9 cellular contexts compared by ENCODE assay signal in the genomic region with DNA sequence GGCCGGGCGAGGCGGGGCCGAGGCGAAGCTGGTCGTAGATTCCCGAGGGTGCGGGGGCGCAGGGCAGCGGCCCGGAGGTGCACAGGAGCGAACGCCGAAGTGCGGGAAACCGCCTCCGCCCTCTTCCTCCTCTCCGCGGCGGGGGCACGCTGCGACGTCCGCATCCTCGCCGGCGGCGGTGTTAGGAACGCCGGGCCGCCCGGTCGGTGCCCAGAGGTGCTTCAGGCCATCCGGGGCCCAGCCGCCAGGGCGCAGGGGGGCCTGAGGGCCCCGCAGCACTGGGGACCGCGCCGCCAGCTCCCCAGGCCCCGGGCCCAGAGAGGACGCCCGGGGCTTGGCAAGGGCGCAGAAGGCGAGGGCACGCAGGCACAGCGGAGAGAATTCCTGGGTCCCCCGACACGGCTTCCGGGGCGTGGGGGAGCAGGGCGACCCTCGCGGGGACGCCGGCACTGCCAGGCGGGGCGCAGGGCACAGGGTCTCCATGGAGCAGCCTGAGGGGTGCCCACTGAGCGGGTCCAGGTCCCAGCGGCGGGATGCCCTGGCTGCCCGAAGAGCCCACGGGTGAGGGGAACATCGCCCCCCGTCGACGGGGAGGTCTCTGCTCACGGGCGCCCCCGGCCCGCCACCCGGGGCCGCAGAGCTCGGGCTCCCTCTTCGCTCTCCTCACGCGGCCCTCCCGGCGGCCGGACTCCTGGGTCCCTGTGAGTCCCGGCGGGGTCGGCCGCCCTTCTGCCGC. TPM values are rescaled to one million over a fixed set of nuclear protein-coding genes. Genes with fewer than 3 reads are reported as not detected.
DNase-seq lines count a peak whose midpoint lies in the region; ATAC-seq and TF ChIP-seq lines count a peak whose summit lies in the region.
"Had no signal": no experiment of that assay in that cellular context is flagged by ENCODE, and none has a peak within 500 bp of the region (broad histone marks: within the 10 kb centered on the region; RNA-seq: fewer than 3 reads in every experiment).

No MANE protein-coding gene starts in this region.

- no peaks in the 10 kb centered on the region for H3K9me3 Mint-ChIP-seq in activated naive CD4-positive, alpha-beta T cell treated with anti-CD3 and anti-CD28 coated beads, Interleukin-2, amount 50 U/mL, for 24 hours
- H3K9me3 Mint-ChIP-seq in type B pancreatic cell = no peaks in the 10 kb centered on the region
- H3K9me3 Mint-ChIP-seq: IgD-negative memory B cell had no signal

- H3K27ac ChIP-seq in BLaER1 treated with 17β-estradiol and CSF1 and Interleukin-3, amounts not matched to agents 10 nM and 100 nM = peak overlapping the region; percentile 25 to 86 (median 77)
- H3K27ac ChIP-seq in Karpas-422 (ENCODE audit: low read length) = no peak overlapping the region

- peaks cover 43% of the 10 kb centered on the region for H3K4me1 Mint-ChIP-seq in activated naive CD4-positive, alpha-beta T cell treated with anti-CD3 and anti-CD28 coated beads, Interleukin-2, amount 50 U/mL, for 24 hours
- peaks cover 14% of the 10 kb centered on the region for H3K4me1 Mint-ChIP-seq in type B pancreatic cell (ENCODE audit: unreplicated experiment)

- ATAC-seq in GM19372 (IDR thresholded peaks at IDR 0.05; ENCODE audit: low read depth, unreplicated experiment) (peak; percentile 15), HG02870 (IDR thresholded peaks at IDR 0.05; ENCODE audit: unreplicated experiment) (no peak)

- peak overlapping the region; percentile 65 to 84 (median 78) for H3K4me3 ChIP-seq in BLaER1 treated with 17β-estradiol and CSF1 and Interleukin-3, amounts not matched to agents 10 nM and 100 nM
- H3K4me3 ChIP-seq in Karpas-422 (ENCODE audit: low read length) = peak overlapping the region; percentile 91

- H3K9ac ChIP-seq in BLaER1 treated with 17β-estradiol and CSF1 and Interleukin-3, amounts not matched to agents 10 nM and 100 nM = peak overlapping the region; percentile 79 to 92 (median 85)
- peak overlapping the region; percentile 93 for H3K9ac ChIP-seq in Karpas-422 (ENCODE audit: low read length)

- H3K4me2 ChIP-seq in BLaER1 treated with 17β-estradiol and CSF1 and Interleukin-3, amounts not matched to agents 10 nM and 100 nM = peak overlapping the region; percentile 96 to 100 (median 100)
- H3K4me2 ChIP-seq in Karpas-422 (ENCODE audit: low read depth, low read length, poor library complexity, severe bottlenecking) = peak overlapping the region; percentile 98

- no peaks in the 10 kb centered on the region for H3K9me3 ChIP-seq in BLaER1 treated with 17β-estradiol and CSF1 and Interleukin-3, amounts not matched to agents 10 nM and 100 nM (replicated peaks in 1 of 11)
- H3K9me3 ChIP-seq in Karpas-422 (ENCODE audit: low read length) = no peaks in the 10 kb centered on the region

- no peaks in the 10 kb centered on the region for H3K36me3 ChIP-seq in BLaER1 treated with 17β-estradiol and CSF1 and Interleukin-3, amounts not matched to agents 10 nM and 100 nM
- no peaks in the 10 kb centered on the region for H3K36me3 ChIP-seq in Karpas-422 (ENCODE audit: insufficient read depth, low read length)

- H3K4me1 ChIP-seq in BLaER1 treated with 17β-estradiol and CSF1 and Interleukin-3, amounts not matched to agents 10 nM and 100 nM = peaks cover 36 to 67% (median 52%) of the 10 kb centered on the region in 10 experiments
- peaks cover 38% of the 10 kb centered on the region for H3K4me1 ChIP-seq in Karpas-422 (ENCODE audit: low read length)

- peak overlapping the region; percentile 77 for H2AFZ ChIP-seq in Karpas-422 (ENCODE audit: low read length)

- H3K27me3 Mint-ChIP-seq in activated naive CD4-positive, alpha-beta T cell treated with anti-CD3 and anti-CD28 coated beads, Interleukin-2, amount 50 U/mL, for 24 hours = peaks cover 14% of the 10 kb centered on the region
- H3K27me3 Mint-ChIP-seq in type B pancreatic cell = peaks cover 54% of the 10 kb centered on the region

- no peaks in the 10 kb centered on the region for H3K36me3 Mint-ChIP-seq in activated naive CD4-positive, alpha-beta T cell treated with anti-CD3 and anti-CD28 coated beads, Interleukin-2, amount 50 U/mL, for 24 hours
- H3K36me3 Mint-ChIP-seq in type B pancreatic cell = no peaks in the 10 kb centered on the region

- TF ChIP-seq CTCF in type B pancreatic cell (conservative IDR thresholded peaks at IDR 0.05) = no peak

- H3K27me3 ChIP-seq in BLaER1 treated with 17β-estradiol and CSF1 and Interleukin-3, amounts not matched to agents 10 nM and 100 nM = peaks cover 53 to 56% (median 56%) of the 10 kb centered on the region in 11 experiments
- no peaks in the 10 kb centered on the region for H3K27me3 ChIP-seq in Karpas-422 (ENCODE audit: low read length)

- no peaks in the 10 kb centered on the region for H3K79me2 ChIP-seq in Karpas-422 (ENCODE audit: low read length)

- H3K4me3 Mint-ChIP-seq in activated naive CD4-positive, alpha-beta T cell treated with anti-CD3 and anti-CD28 coated beads, Interleukin-2, amount 50 U/mL, for 24 hours = peak overlapping the region; percentile 79
- no peak overlapping the region for H3K4me3 Mint-ChIP-seq in type B pancreatic cell

- no peaks in the 10 kb centered on the region for H3K9me2 ChIP-seq in Karpas-422 (replicated peaks; ENCODE audit: insufficient read depth, low read length)

- H3K27ac Mint-ChIP-seq in activated naive CD4-positive, alpha-beta T cell treated with anti-CD3 and anti-CD28 coated beads, Interleukin-2, amount 50 U/mL, for 24 hours = no peak overlapping the region
- H3K27ac Mint-ChIP-seq in type B pancreatic cell = no peak overlapping the region

- H4K20me1 ChIP-seq in BLaER1 treated with 17β-estradiol and CSF1 and Interleukin-3, amounts not matched to agents 10 nM and 100 nM = peaks cover 0 to 50% (median 44%) of the 10 kb centered on the region in 11 experiments; a peak in 20 of 22 replicates
- peaks cover 14% of the 10 kb centered on the region for H4K20me1 ChIP-seq in Karpas-422 (ENCODE audit: insufficient read depth, low read depth, low read length)

- DNase-seq in Karpas-422 (peak; percentile 71), islet precursor cell (peak; percentile 76), type B pancreatic cell (ENCODE audit: extremely low spot score, unreplicated experiment) (no peak)
- peak in 2 of 3 experiments; percentile 27 to 41 for DNase-seq in stimulated activated CD4-positive, alpha-beta T cell treated with anti-CD3 and anti-CD28 coated beads, TNF-alpha, amount 100 ng/mL, for 4 hours (ENCODE audit: low read depth in 3 of 3)

RNA-seq across cellular contexts. Expression of a gene that starts 0.6 kb away (rescaled TPM):
- 7.6 and 19.9 TPM in 2 replicates for total RNA-seq in Karpas-422 (2014; rRNA removed; shearing (Covaris generic); ENCODE audit: low replicate concordance)
- 6.2 and 11.0 TPM in 2 replicates for total RNA-seq in type B pancreatic cell (ENCODE audit: low replicate concordance)

RNA-seq across cellular contexts. Expression of a gene that starts 30.9 kb away (rescaled TPM):
- 72.4 and 119 TPM in 2 replicates for total RNA-seq in Karpas-422 (2014; rRNA removed; shearing (Covaris generic); ENCODE audit: low replicate concordance)
- total RNA-seq in type B pancreatic cell (ENCODE audit: low replicate concordance) = 122 and 130 TPM in 2 replicates

RNA-seq across cellular contexts. Expression of a gene that starts 56.0 kb away (rescaled TPM):
- 6.8 and 15.2 TPM in 2 replicates for total RNA-seq in Karpas-422 (2014; rRNA removed; shearing (Covaris generic); ENCODE audit: low replicate concordance)
- total RNA-seq in type B pancreatic cell (ENCODE audit: low replicate concordance) = 12.8 and 15.6 TPM in 2 replicates
